In the genomic region with DNA sequence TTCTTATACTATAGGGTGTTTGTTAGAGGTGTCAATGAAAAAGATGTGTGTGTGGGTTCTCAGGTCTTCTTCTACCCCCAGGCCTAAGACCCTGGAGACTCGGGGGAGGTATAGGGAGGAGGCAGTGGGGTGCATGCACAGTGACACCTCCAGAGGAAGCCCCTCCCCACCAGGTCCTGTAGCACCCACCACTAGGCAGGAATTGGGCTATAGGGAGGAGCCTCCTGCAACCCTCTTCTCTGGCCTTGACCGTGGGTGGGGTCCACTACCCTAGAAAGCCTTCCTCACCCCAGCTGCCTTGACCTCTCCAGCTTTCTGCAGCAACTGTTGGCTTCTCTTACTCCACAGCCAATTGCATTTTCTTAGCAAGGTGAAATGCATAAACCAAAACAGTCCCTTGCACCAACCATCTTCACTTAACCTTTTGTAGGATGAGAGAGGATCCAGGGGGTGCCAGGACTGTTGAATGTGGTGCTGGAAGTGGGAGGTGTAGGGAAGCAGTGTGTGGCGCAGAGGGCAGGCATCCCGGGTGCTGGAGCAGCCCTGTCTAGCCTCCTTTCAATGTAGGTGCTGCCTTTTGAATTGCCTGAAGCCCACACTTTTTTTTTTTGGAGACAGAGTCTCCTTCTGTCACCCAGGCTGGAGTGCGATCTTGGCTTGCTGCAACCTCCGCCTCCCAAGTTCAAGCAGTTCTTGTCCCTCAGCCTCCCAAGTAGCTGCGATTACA, we compare ENCODE assay signal across 10 cellular contexts.
DNase-seq lines count a peak whose midpoint lies in the region; ATAC-seq and TF ChIP-seq lines count a peak whose summit lies in the region.
"Had no signal": no experiment of that assay in that cellular context is flagged by ENCODE, and none has a peak within 500 bp of the region (broad histone marks: within the 10 kb centered on the region; RNA-seq: fewer than 3 reads in every experiment).

No MANE protein-coding gene starts in this region.

- H3K4me3 ChIP-seq in stomach: no peak overlapping the region
- H3K4me3 ChIP-seq: colonic mucosa, MG63 had no signal

- ATAC-seq in activated CD4-positive, alpha-beta T cell treated with anti-CD3 and anti-CD28 coated beads for 36 hours: no peak
- ATAC-seq in HG02852 (IDR thresholded peaks at IDR 0.05; ENCODE audit: unreplicated experiment) (peak; percentile 1), GM18870 (IDR thresholded peaks at IDR 0.05; ENCODE audit: unreplicated experiment) (no peak)

- no peak for TF ChIP-seq CTCF in endothelial cell (IDR thresholded peaks at IDR 0.05; ENCODE audit: unreplicated experiment)
- TF ChIP-seq CTCF in stomach (IDR thresholded peaks at IDR 0.05): no peak

- TF ChIP-seq EP300 in stomach (IDR thresholded peaks at IDR 0.05): no peak

- peaks cover 42% of the 10 kb centered on the region for H3K36me3 Mint-ChIP-seq in activated CD4-positive, alpha-beta T cell treated with anti-CD3 and anti-CD28 coated beads, Interleukin-2, amount 10 ng/mL, durations not matched to agents 24 days and 14 days (ENCODE audit: low read depth)
- peaks cover 37% of the 10 kb centered on the region for H3K36me3 Mint-ChIP-seq in activated CD4-positive, alpha-beta T cell treated with anti-CD3 and anti-CD28 coated beads for 36 hours (ENCODE audit: low read depth)
- peaks cover 24% of the 10 kb centered on the region for H3K36me3 Mint-ChIP-seq in endothelial cell (ENCODE audit: low read depth, unreplicated experiment)

- intact Hi-C loops in activated CD4-positive, alpha-beta T cell treated with anti-CD3 and anti-CD28 coated beads, Interleukin-2, amount 10 ng/mL, durations not matched to agents 24 days and 14 days (cut with micrococcal nuclease): loop anchor here (1.0 to 2.0 kb wide), 4 partner anchors 30 to 181 kb away; a partner anchor contains a TSS
- intact Hi-C loops in activated CD4-positive, alpha-beta T cell treated with anti-CD3 and anti-CD28 coated beads for 36 hours (cut with DNase I, micrococcal nuclease): loop anchor here (1.0 to 2.0 kb wide), 2 partner anchors 63 to 145 kb away; no protein-coding TSS in a partner anchor
- intact Hi-C loops in stomach (cut with DNase I; ENCODE audit: low total_unique reads): loop anchor here (5.0 kb wide), 1 partner anchor 65 kb away; no protein-coding TSS in a partner anchor

- no peaks in the 10 kb centered on the region for H3K9me3 ChIP-seq in stomach
- H3K9me3 ChIP-seq: colonic mucosa, MG63 had no signal

- CTCF ChIA-PET in activated CD4-positive, alpha-beta T cell treated with anti-CD3 and anti-CD28 coated beads for 36 hours (lab: Charles Lee): interaction anchor here (0.6 to 15.9 kb wide), 45 partner anchors 9 to 317 kb away, joined by 3 to 502 read pairs (median 4); a partner anchor contains a TSS

- TF ChIP-seq POLR2A in stomach (IDR thresholded peaks at IDR 0.05): no peak

- peak overlapping the region; percentile 90 for H3K27ac Mint-ChIP-seq in activated CD4-positive, alpha-beta T cell treated with anti-CD3 and anti-CD28 coated beads, Interleukin-2, amount 10 ng/mL, durations not matched to agents 24 days and 14 days
- H3K27ac Mint-ChIP-seq in activated CD4-positive, alpha-beta T cell treated with anti-CD3 and anti-CD28 coated beads for 36 hours: no peak overlapping the region
- peak overlapping the region; percentile 94 for H3K27ac Mint-ChIP-seq in endothelial cell (ENCODE audit: unreplicated experiment)

- POLR2A ChIA-PET in activated CD4-positive, alpha-beta T cell treated with anti-CD3 and anti-CD28 coated beads for 36 hours (lab: Charles Lee): interaction anchor here (0.6 to 1.1 kb wide), 4 partner anchors 23 to 182 kb away, joined by 3 to 5 read pairs (median 3); a partner anchor contains a TSS

- H3K4me1 ChIP-seq in stomach: peaks cover 45 to 93% (median 83%) of the 10 kb centered on the region in 4 donors

- no peaks in the 10 kb centered on the region for H3K27me3 Mint-ChIP-seq in activated CD4-positive, alpha-beta T cell treated with anti-CD3 and anti-CD28 coated beads, Interleukin-2, amount 10 ng/mL, durations not matched to agents 24 days and 14 days
- no peaks in the 10 kb centered on the region for H3K27me3 Mint-ChIP-seq in activated CD4-positive, alpha-beta T cell treated with anti-CD3 and anti-CD28 coated beads for 36 hours
- H3K27me3 Mint-ChIP-seq in endothelial cell (ENCODE audit: unreplicated experiment): peaks cover 19% of the 10 kb centered on the region

- H3K4me1 Mint-ChIP-seq in activated CD4-positive, alpha-beta T cell treated with anti-CD3 and anti-CD28 coated beads, Interleukin-2, amount 10 ng/mL, durations not matched to agents 24 days and 14 days: peaks cover 37% of the 10 kb centered on the region
- H3K4me1 Mint-ChIP-seq in activated CD4-positive, alpha-beta T cell treated with anti-CD3 and anti-CD28 coated beads for 36 hours: peaks cover 34% of the 10 kb centered on the region
- H3K4me1 Mint-ChIP-seq in endothelial cell (ENCODE audit: unreplicated experiment): peaks cover 76% of the 10 kb centered on the region

- peak overlapping the region; percentile 48 for H3K4me3 Mint-ChIP-seq in activated CD4-positive, alpha-beta T cell treated with anti-CD3 and anti-CD28 coated beads, Interleukin-2, amount 10 ng/mL, durations not matched to agents 24 days and 14 days
- H3K4me3 Mint-ChIP-seq in activated CD4-positive, alpha-beta T cell treated with anti-CD3 and anti-CD28 coated beads for 36 hours: no peak overlapping the region
- peak overlapping the region; percentile 77 for H3K4me3 Mint-ChIP-seq in endothelial cell (ENCODE audit: unreplicated experiment)

- DNase-seq in activated CD4-positive, alpha-beta T cell treated with anti-CD3 and anti-CD28 coated beads, Interleukin-2, amount 10 ng/mL, durations not matched to agents 24 days and 14 days: no peak
- no peak for DNase-seq in activated CD4-positive, alpha-beta T cell treated with anti-CD3 and anti-CD28 coated beads for 36 hours
- no peak for DNase-seq in endothelial cell (ENCODE audit: low spot score)
- DNase-seq in stomach: no peak
- DNase-seq in NCI-H526 (lab: John Stamatoyannopoulos, UW): no peak
- DNase-seq in DMS 273 treated with DMSO at 0.1 percent for 48 hours (lab: John Stamatoyannopoulos, UW): no peak

- H3K36me3 ChIP-seq in stomach: peaks cover 14 to 23% (median 19%) of the 10 kb centered on the region in 4 donors

- 68 to 76% (median 72%) methylated on average over 7 of the region's 7 CpGs for WGBS in stomach, 5 donors

- no peaks in the 10 kb centered on the region for H3K27me3 ChIP-seq in stomach
- H3K27me3 ChIP-seq: colonic mucosa, MG63 had no signal

- no peaks in the 10 kb centered on the region for H3K9me3 Mint-ChIP-seq in activated CD4-positive, alpha-beta T cell treated with anti-CD3 and anti-CD28 coated beads, Interleukin-2, amount 10 ng/mL, durations not matched to agents 24 days and 14 days
- H3K9me3 Mint-ChIP-seq in activated CD4-positive, alpha-beta T cell treated with anti-CD3 and anti-CD28 coated beads for 36 hours (ENCODE audit: low read depth): no peaks in the 10 kb centered on the region
- no peaks in the 10 kb centered on the region for H3K9me3 Mint-ChIP-seq in endothelial cell (ENCODE audit: unreplicated experiment)

- peak overlapping the region in 3 of 5 donors; percentile 37 to 87 (median 76) for H3K27ac ChIP-seq in stomach
- H3K27ac ChIP-seq: colonic mucosa had no signal
